Comparison of ENCODE assay signal across 8 cellular contexts in genomic region chr1:243849089-243850012, GRCh38. TPM values are rescaled to one million over a fixed set of nuclear protein-coding genes. Genes with fewer than 3 reads are reported as not detected.
DNase-seq lines count a peak whose midpoint lies in the region; ATAC-seq, FAIRE-seq and TF ChIP-seq lines count a peak whose summit lies in the region.

No MANE protein-coding gene starts in this region.

- H3K36me3 ChIP-seq in endodermal cell (ENCODE audit: control insufficient read depth, insufficient read depth, low read length) (no peaks in the 10 kb centered on the region), mesodermal cell (ENCODE audit: control insufficient read depth, insufficient read depth, low read length) (no peaks in the 10 kb centered on the region)

- peaks cover 5% of the 10 kb centered on the region for H3K4me1 ChIP-seq in endodermal cell (ENCODE audit: control insufficient read depth, insufficient read depth, low read length)
- no peaks in the 10 kb centered on the region for H3K4me1 ChIP-seq in mesodermal cell (ENCODE audit: control insufficient read depth, insufficient read depth, low read length, poor library complexity, severe bottlenecking)

- WGBS in endodermal cell (ENCODE audit: insufficient coverage in 1 of 2, insufficient read length in 1 of 2), 2 experiments: 0% methylated on average over 7 to 73 of the region's 80 CpGs
- 0 to 1% methylated on average over 8 to 20 of the region's 80 CpGs for WGBS in mesodermal cell (ENCODE audit: insufficient coverage in 2 of 2), 2 experiments

- peaks cover 1% of the 10 kb centered on the region for H3K36me3 Mint-ChIP-seq in activated CD8-positive, alpha-beta memory T cell treated with anti-CD3 and anti-CD28 coated beads, Interleukin-2, amount 10 ng/mL, durations not matched to agents 7 days and 5 days
- no peaks in the 10 kb centered on the region for H3K36me3 Mint-ChIP-seq in endodermal cell (ENCODE audit: low read depth)

- peaks cover 22% of the 10 kb centered on the region for H3K4me1 Mint-ChIP-seq in activated CD8-positive, alpha-beta memory T cell treated with anti-CD3 and anti-CD28 coated beads, Interleukin-2, amount 10 ng/mL, durations not matched to agents 7 days and 5 days
- H3K4me1 Mint-ChIP-seq in endodermal cell: peaks cover 14% of the 10 kb centered on the region

- H3K4me3 ChIP-seq in endodermal cell (ENCODE audit: low read length): peak overlapping the region; percentile 87
- peak overlapping the region; percentile 69 for H3K4me3 ChIP-seq in mesodermal cell (ENCODE audit: extremely low read depth, insufficient read depth, low read length, poor library complexity, severe bottlenecking)

- CTCF ChIA-PET in activated CD8-positive, alpha-beta memory T cell treated with anti-CD3 and anti-CD28 coated beads, Interleukin-2, amount 10 ng/mL, durations not matched to agents 7 days and 5 days (lab: Charles Lee): no interaction called here

- TF ChIP-seq CTCF in endodermal cell (conservative IDR thresholded peaks at IDR 0.05): no peak

- peak overlapping the region; percentile 36 for H3K9ac ChIP-seq in endodermal cell (ENCODE audit: extremely low read depth, low read length, poor library complexity, severe bottlenecking)

- peak; percentile 9 for DNase-seq in GM12891 (ENCODE audit: insufficient read length, low spot score)
- DNase-seq in NCI-H524 treated with DMSO at 0.1 percent for 48 hours (lab: John Stamatoyannopoulos, UW): peak; percentile 40
- peak; percentile 71 for DNase-seq in activated CD8-positive, alpha-beta memory T cell treated with anti-CD3 and anti-CD28 coated beads, Interleukin-2, amount 10 ng/mL, durations not matched to agents 7 days and 5 days
- DNase-seq in endodermal cell: peak; percentile 86
- peak; percentile 77 for DNase-seq in stimulated activated CD8-positive, alpha-beta memory T cell treated with anti-CD3 and anti-CD28 coated beads, Interleukin-12 subunit alpha, Interleukin-12 subunit beta, amount 100 ng/mL, for 4 hours (ENCODE audit: low read depth)
- DNase-seq in GF-D8 (lab: John Stamatoyannopoulos, UW): no peak

- no peak for TF ChIP-seq POLR2A in GM12891 (IDR thresholded peaks at IDR 0.05; ENCODE audit: low read depth, low read length)

- ATAC-seq in HG02943 (IDR thresholded peaks at IDR 0.05; ENCODE audit: low read depth, unreplicated experiment): peak; percentile 18
- peak; percentile 29 for ATAC-seq in activated CD8-positive, alpha-beta memory T cell treated with anti-CD3 and anti-CD28 coated beads, Interleukin-2, amount 10 ng/mL, durations not matched to agents 7 days and 5 days

- peak overlapping the region; percentile 94 for H3K4me3 Mint-ChIP-seq in activated CD8-positive, alpha-beta memory T cell treated with anti-CD3 and anti-CD28 coated beads, Interleukin-2, amount 10 ng/mL, durations not matched to agents 7 days and 5 days
- peak overlapping the region; percentile 88 for H3K4me3 Mint-ChIP-seq in endodermal cell

- H3K27ac Mint-ChIP-seq in activated CD8-positive, alpha-beta memory T cell treated with anti-CD3 and anti-CD28 coated beads, Interleukin-2, amount 10 ng/mL, durations not matched to agents 7 days and 5 days: peak overlapping the region; percentile 95
- H3K27ac Mint-ChIP-seq in endodermal cell: peak overlapping the region; percentile 94

- FAIRE-seq in GM12891 (lab: Jason Lieb, UNC): no peak

- H3K9me3 ChIP-seq in endodermal cell (ENCODE audit: control insufficient read depth, low read length): no peaks in the 10 kb centered on the region
- H3K9me3 ChIP-seq in mesodermal cell (ENCODE audit: control insufficient read depth, low read length): no peaks in the 10 kb centered on the region

- H3K27me3 ChIP-seq in endodermal cell (ENCODE audit: control insufficient read depth, insufficient read depth, low read length, poor library complexity, severe bottlenecking): no peaks in the 10 kb centered on the region

- H3K27me3 Mint-ChIP-seq in activated CD8-positive, alpha-beta memory T cell treated with anti-CD3 and anti-CD28 coated beads, Interleukin-2, amount 10 ng/mL, durations not matched to agents 7 days and 5 days: peaks cover 4% of the 10 kb centered on the region
- peaks cover 19% of the 10 kb centered on the region for H3K27me3 Mint-ChIP-seq in endodermal cell (ENCODE audit: insufficient read depth)

- H3K27ac ChIP-seq in endodermal cell (ENCODE audit: low read depth, low read length): peak overlapping the region; percentile 97
- H3K27ac ChIP-seq in mesodermal cell (ENCODE audit: low read depth, low read length, severe bottlenecking): peak overlapping the region; percentile 94

- H3K9me3 Mint-ChIP-seq in activated CD8-positive, alpha-beta memory T cell treated with anti-CD3 and anti-CD28 coated beads, Interleukin-2, amount 10 ng/mL, durations not matched to agents 7 days and 5 days (ENCODE audit: low read depth): no peaks in the 10 kb centered on the region
- H3K9me3 Mint-ChIP-seq in endodermal cell: no peaks in the 10 kb centered on the region

TF ChIP-seq in GM12891, 5 proteins besides CTCF, POLR2A, EP300 and RAD21:
- TF ChIP-seq PAX5 (IDR thresholded peaks at IDR 0.05; ENCODE audit: insufficient read depth, low read length, severe bottlenecking): no peak
- TF ChIP-seq POLR2AphosphoS5 (IDR thresholded peaks at IDR 0.05; ENCODE audit: low read depth, low read length): no peak
TF ChIP-seq in GM12891: peak in this region for 0.

RNA-seq across cellular contexts. Expression of gene AKT3, which starts 0.7 kb away (rescaled TPM):
- polyA plus RNA-seq in GM12891 (2012; ENCODE audit: low read depth, missing spikeins): 0.31 TPM
- 10 to 100 TPM; 40.8 to 42.6 TPM for total RNA-seq in activated CD8-positive, alpha-beta memory T cell treated with anti-CD3 and anti-CD28 coated beads, Interleukin-2, amount 10 ng/mL, durations not matched to agents 7 days and 5 days
- total RNA-seq in endodermal cell: 10 to 100 TPM; 38.2 to 49.1 TPM
- polyA plus RNA-seq in endodermal cell (2013, experiment 1 of 2): 57.5 TPM
- 55.3 TPM for polyA plus RNA-seq in endodermal cell (2013, experiment 2 of 2)
- 48.3 TPM for polyA plus RNA-seq in mesodermal cell (2013, experiment 1 of 2)
- 44.5 TPM for polyA plus RNA-seq in mesodermal cell (2013, experiment 2 of 2)
